8 cellular contexts compared by ENCODE assay signal in genomic region chr15:30992465-30992864, GRCh38. TPM values are rescaled to one million over a fixed set of nuclear protein-coding genes. Genes with fewer than 3 reads are reported as not detected.
DNase-seq lines count a peak whose midpoint lies in the region; ATAC-seq and TF ChIP-seq lines count a peak whose summit lies in the region.

No MANE protein-coding gene starts in this region.

- peaks cover 3% of the 10 kb centered on the region; the same call in 1 of the 2 replicates for H3K9me1 ChIP-seq in IMR-90 (ENCODE audit: insufficient read depth, low read length)

- H3K9me3 ChIP-seq in BE2C (no peaks in the 10 kb centered on the region), IMR-90 (ENCODE audit: control insufficient read depth, insufficient read depth, low read length) (no peaks in the 10 kb centered on the region), breast epithelium (no peaks in the 10 kb centered on the region)

- no CpG with 5 or more reads among the region's 6 CpGs for WGBS in IMR-90 (ENCODE audit: extremely low coverage in 2 of 2, insufficient read length in 1 of 2), 2 experiments

- no peak overlapping the region for H2BK15ac ChIP-seq in IMR-90 (ENCODE audit: low read depth, low read length)

- H2AK5ac ChIP-seq in IMR-90 (ENCODE audit: low read depth, low read length) = no peak overlapping the region

- H2BK120ac ChIP-seq in IMR-90 (ENCODE audit: low read depth, low read length) = no peak overlapping the region

- CTCF ChIA-PET in IMR-90 (lab: Yijun Ruan, JAX) = no interaction called here

- no peaks in the 10 kb centered on the region for H3K27me3 Mint-ChIP-seq in naive B cell

- peaks cover 20 to 24% of the 10 kb centered on the region in 2 experiments for H3K79me1 ChIP-seq in IMR-90 (ENCODE audit: low read depth in 1 of 2, low read length in 2 of 2)

- no peak overlapping the region for H2AFZ ChIP-seq in IMR-90 (replicated peaks; ENCODE audit: low read length, poor library complexity)

- in situ Hi-C loops in IMR-90 (cut with MboI; ENCODE audit: low sequenced_read_pairs) = no loop called here

- TF ChIP-seq RAD21 in IMR-90 (IDR thresholded peaks at IDR 0.05; ENCODE audit: low read length) = no peak

- H3K27ac ChIP-seq in IMR-90 (ENCODE audit: insufficient read depth, low read length) (no peak overlapping the region), breast epithelium (peak overlapping the region; percentile 98)

- H3K27ac Mint-ChIP-seq in naive B cell = peak overlapping the region; percentile 32 to 97 (median 90)

- H3K4me1 Mint-ChIP-seq in naive B cell = peaks cover 22 to 29% (median 27%) of the 10 kb centered on the region in 3 donors

- H3K56ac ChIP-seq in IMR-90 (ENCODE audit: extremely low read depth, insufficient read depth, low read length) = no peak overlapping the region

- H3K9me3 Mint-ChIP-seq in naive B cell = peaks cover 0 to 3% (median 0%) of the 10 kb centered on the region in 7 donors

- peak overlapping the region; percentile 3; the same call in 1 of the 2 replicates for H4K5ac ChIP-seq in IMR-90 (ENCODE audit: low read depth, low read length)

- no TSS peak for BruUV-seq in IMR-90 (replicated peaks; lab: Mats Ljungman, UMichigan)

- POLR2A ChIA-PET in IMR-90 (lab: Charles Lee; ENCODE audit: unreplicated experiment) = interaction anchor here (0.6 to 1.2 kb wide), 2 partner anchors 32 to 42 kb away, joined by 3 to 4 read pairs; no protein-coding TSS in a partner anchor

- no peak overlapping the region for H2BK20ac ChIP-seq in IMR-90 (ENCODE audit: low read depth, low read length)

- H3K36me3 ChIP-seq in BE2C (no peaks in the 10 kb centered on the region), IMR-90 (ENCODE audit: control insufficient read depth, insufficient read depth, low read length) (no peaks in the 10 kb centered on the region), breast epithelium (no peaks in the 10 kb centered on the region)

- no peak overlapping the region for H3K14ac ChIP-seq in IMR-90 (replicated peaks; ENCODE audit: low read depth, low read length)

- no peak overlapping the region for H2BK5ac ChIP-seq in IMR-90 (ENCODE audit: low read depth, low read length, poor library complexity, severe bottlenecking)

- H3K4me3 Mint-ChIP-seq in naive B cell = peak overlapping the region; percentile 75 to 98 (median 88)

- H3K9ac ChIP-seq in IMR-90 (ENCODE audit: low read depth, low read length) = peak overlapping the region; percentile 94; the same call in 1 of the 2 replicates

- H3K18ac ChIP-seq in IMR-90 (ENCODE audit: low read depth, low read length) = no peak overlapping the region

- no peak overlapping the region for H4K91ac ChIP-seq in IMR-90 (ENCODE audit: insufficient read depth, low read depth, low read length)

- ATAC-seq in IMR-90 (ENCODE audit: low read depth) (no peak), naive B cell (ENCODE audit: low read depth in 2 of 2) (no peak), GM19397 (IDR thresholded peaks at IDR 0.05; ENCODE audit: unreplicated experiment) (no peak)

- H3K4me1 ChIP-seq in BE2C = no peaks in the 10 kb centered on the region
- H3K4me1 ChIP-seq in IMR-90 (ENCODE audit: control insufficient read depth, insufficient read depth, low read length) = peaks cover 2% of the 10 kb centered on the region; the same call in 1 of the 2 replicates
- no peaks in the 10 kb centered on the region for H3K4me1 ChIP-seq in breast epithelium

- TF ChIP-seq POLR2A in IMR-90 (IDR thresholded peaks at IDR 0.05; ENCODE audit: low read depth, low read length) (no peak), breast epithelium (IDR thresholded peaks at IDR 0.05) (no peak)

- H3K36me3 Mint-ChIP-seq in naive B cell = peaks cover 8 to 9% of the 10 kb centered on the region in 2 donors

- no peak overlapping the region for H3K4me2 ChIP-seq in IMR-90 (ENCODE audit: low read depth, low read length)

- DNase-seq in BE2C (no peak), IMR-90 (no peak), breast epithelium (ENCODE audit: low spot score in 2 of 2) (no peak), naive B cell (no peak), GM19240 (ENCODE audit: insufficient read length, low spot score) (no peak), NCI-H1092 treated with DMSO at 0.1 percent for 48 hours (lab: John Stamatoyannopoulos, UW) (no peak), retina (no peak)

- no peak overlapping the region for H2AK9ac ChIP-seq in IMR-90 (replicated peaks; ENCODE audit: low read depth, low read length, poor library complexity)

- H3K4ac ChIP-seq in IMR-90 (ENCODE audit: low read depth, low read length) = no peak overlapping the region

- no peak overlapping the region for H3K23ac ChIP-seq in IMR-90 (ENCODE audit: low read depth, low read length)

- dilution Hi-C loops in IMR-90 (cut with HindIII; ENCODE audit: low sequenced_read_pairs, unreplicated experiment) = no loop called here

- H3K27me3 ChIP-seq in BE2C (no peaks in the 10 kb centered on the region), IMR-90 (ENCODE audit: control insufficient read depth, insufficient read depth, low read length) (no peaks in the 10 kb centered on the region), breast epithelium (no peaks in the 10 kb centered on the region)

- H4K8ac ChIP-seq in IMR-90 (ENCODE audit: low read depth in 2 of 2, low read length in 2 of 2) = peak overlapping the region; percentile 92 to 100

- peaks cover 4% of the 10 kb centered on the region; the same call in 1 of the 2 replicates for H4K20me1 ChIP-seq in IMR-90 (ENCODE audit: insufficient read depth, low read length)

- intact Hi-C loops in IMR-90 (cut with micrococcal nuclease) (loop anchor here (5.0 to 10.0 kb wide), 3 partner anchors 45 to 332 kb away; partner anchors contain the start of gene KLF13), breast epithelium (cut with DNase I; ENCODE audit: low total_unique reads) (no loop called here)

- TF ChIP-seq CTCF in BE2C (IDR thresholded peaks at IDR 0.05; ENCODE audit: low read depth, low read length) (no peak), IMR-90 (conservative IDR thresholded peaks at IDR 0.05; ENCODE audit: low read depth, low read length) (no peak), breast epithelium (IDR thresholded peaks at IDR 0.05) (no peak)

- H3K4me3 ChIP-seq in BE2C (ENCODE audit: low read depth, low read length) = peak overlapping the region; percentile 94
- H3K4me3 ChIP-seq in IMR-90 (ENCODE audit: insufficient read depth, low read depth, low read length) = no peak overlapping the region
- H3K4me3 ChIP-seq in breast epithelium = peak overlapping the region in 2 of 3 donors; percentile 91 to 98

TF ChIP-seq in IMR-90, 13 proteins besides CTCF, POLR2A, EP300 and RAD21:
- no peak for TF ChIP-seq USF2 (IDR thresholded peaks at IDR 0.05; ENCODE audit: low read depth, low read length)
- no peak for TF ChIP-seq SMC3 (IDR thresholded peaks at IDR 0.05; ENCODE audit: low read depth, low read length)
- TF ChIP-seq FOS (IDR thresholded peaks at IDR 0.05; ENCODE audit: low read depth, low read length) = no peak
- no peak for TF ChIP-seq RFX5 (IDR thresholded peaks at IDR 0.05; ENCODE audit: low read depth, low read length)
- no peak for TF ChIP-seq CHD1 (IDR thresholded peaks at IDR 0.05; ENCODE audit: low read depth, low read length)
- TF ChIP-seq, protein P1, sequence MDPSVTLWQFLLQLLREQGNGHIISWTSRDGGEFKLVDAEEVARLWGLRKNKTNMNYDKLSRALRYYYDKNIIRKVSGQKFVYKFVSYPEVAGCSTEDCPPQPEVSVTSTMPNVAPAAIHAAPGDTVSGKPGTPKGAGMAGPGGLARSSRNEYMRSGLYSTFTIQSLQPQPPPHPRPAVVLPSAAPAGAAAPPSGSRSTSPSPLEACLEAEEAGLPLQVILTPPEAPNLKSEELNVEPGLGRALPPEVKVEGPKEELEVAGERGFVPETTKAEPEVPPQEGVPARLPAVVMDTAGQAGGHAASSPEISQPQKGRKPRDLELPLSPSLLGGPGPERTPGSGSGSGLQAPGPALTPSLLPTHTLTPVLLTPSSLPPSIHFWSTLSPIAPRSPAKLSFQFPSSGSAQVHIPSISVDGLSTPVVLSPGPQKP (IDR thresholded peaks at IDR 0.05; ENCODE audit: borderline replicate concordance, low read depth, low read length) = no peak
- TF ChIP-seq RCOR1 (IDR thresholded peaks at IDR 0.05; ENCODE audit: insufficient replicate concordance, low read length) = no peak
- TF ChIP-seq NFE2L2 (IDR thresholded peaks at IDR 0.05; ENCODE audit: low read depth, low read length) = no peak
- TF ChIP-seq BHLHE40 (IDR thresholded peaks at IDR 0.05; ENCODE audit: low read depth, low read length) = no peak
- no peak for TF ChIP-seq MAZ (IDR thresholded peaks at IDR 0.05; ENCODE audit: borderline replicate concordance, low read depth, low read length)
- TF ChIP-seq MAFK (IDR thresholded peaks at IDR 0.05; ENCODE audit: low read depth, low read length) = no peak
- no peak for TF ChIP-seq MXI1 (IDR thresholded peaks at IDR 0.05; ENCODE audit: borderline replicate concordance, low read depth, low read length)

RNA-seq across cellular contexts. Expression of gene MTMR10, which starts 1.0 kb away (rescaled TPM):
- polyA plus RNA-seq in BE2C (2012; ENCODE audit: insufficient read depth, insufficient read length, low read depth) = 13.1 TPM
- total RNA-seq in IMR-90 (2012; rRNA removed) (13.8 and 22.5 TPM in 2 replicates), breast epithelium (10 to 100 TPM; 31.5 to 46.9 (median 35.7) TPM)
- polyA plus RNA-seq in IMR-90 (2012; rRNA removed) (9.9 and 11.2 TPM in 2 replicates), naive B cell (ENCODE audit: low read depth in 6 of 6) (10 to 100 TPM in 5 of 6 donors, 1 to 10 TPM in 1; 2.7 to 43.0 (median 17.1) TPM)
- polyA plus RNA-seq in IMR-90 (2012; cell fraction: cytosol; rRNA removed) = 2.9 TPM in 2 replicates
- 8.4 and 35.3 TPM in 2 replicates for polyA plus RNA-seq in IMR-90 (2012; cell fraction: nucleus; rRNA removed; ENCODE audit: low replicate concordance)
